Comparison of ENCODE assay signal across 1 cellular context in genomic region chrX:53073115-53073581, GRCh38.
TF ChIP-seq lines count a peak whose summit lies in the region.

No MANE protein-coding gene starts in this region.

TF ChIP-seq in GM12878, 131 proteins besides CTCF, POLR2A, EP300 and RAD21 (continued from another document):
- TF ChIP-seq ZBTB40 (IDR thresholded peaks at IDR 0.05; ENCODE audit: borderline replicate concordance) (no peak), YBX1 (IDR thresholded peaks at IDR 0.05) (no peak), EZH2 (IDR thresholded peaks at IDR 0.05; ENCODE audit: borderline replicate concordance, control insufficient read depth, low read depth, low read length) (no peak), MTA3 (IDR thresholded peaks at IDR 0.05; ENCODE audit: borderline replicate concordance, low read length) (no peak), ZBED1 (IDR thresholded peaks at IDR 0.05; ENCODE audit: borderline replicate concordance) (no peak), HDAC2 (IDR thresholded peaks at IDR 0.05) (no peak), ZBTB11 (CRISPR knock-in tag; IDR thresholded peaks at IDR 0.05) (no peak), GABPA (IDR thresholded peaks at IDR 0.05; ENCODE audit: low read depth) (no peak), TCF12 (IDR thresholded peaks at IDR 0.05; ENCODE audit: low read depth, low read length) (no peak), SUPT20H (IDR thresholded peaks at IDR 0.05; ENCODE audit: borderline replicate concordance, control insufficient read depth, low read depth, low read length) (no peak)
